ENCODE assay signal across 13 cellular contexts in genomic region chr15:52382647-52383046, GRCh38.
DNase-seq lines count a peak whose midpoint lies in the region; ATAC-seq, FAIRE-seq and TF ChIP-seq lines count a peak whose summit lies in the region.
"Had no signal": no experiment of that assay in that cellular context is flagged by ENCODE, and none has a peak within 500 bp of the region (broad histone marks: within the 10 kb centered on the region; RNA-seq: fewer than 3 reads in every experiment).

No MANE protein-coding gene starts in this region.

- intact Hi-C loops in PC-3 (cut with micrococcal nuclease) = no loop called here

- peak; percentile 21 for DNase-seq in GM20000 (ENCODE audit: low spot score)
- no peak for DNase-seq in PC-3
- no peak for DNase-seq in iPS-NIHi11 (ENCODE audit: low spot score)
- DNase-seq in NCI-H187 (lab: John Stamatoyannopoulos, UW) = no peak
- DNase-seq in middle frontal gyrus (ENCODE audit: extremely low spot score, low spot score) = no peak
- DNase-seq in HTR-8/SVneo (ENCODE audit: insufficient read length, low spot score) = no peak
- DNase-seq: AML-193; lower lobe of right lung; nephron progenitor cell; stimulated activated CD4-positive, alpha-beta T cell treated with anti-CD3 and anti-CD28 coated beads, Interleukin-2, amount 100 ng/mL, for 24 hours had no signal

- no peak overlapping the region for H3K9ac ChIP-seq in PC-3 (ENCODE audit: low read length)

- H3K9me3 ChIP-seq in PC-3 (ENCODE audit: low read length) = no peaks in the 10 kb centered on the region
- H3K9me3 ChIP-seq: lower lobe of right lung, right atrium auricular region had no signal

- ATAC-seq in GM18498 (IDR thresholded peaks at IDR 0.05; ENCODE audit: unreplicated experiment) (peak; percentile 20), HG02885 (IDR thresholded peaks at IDR 0.05; ENCODE audit: poor library complexity, unreplicated experiment) (peak; percentile 8), PC-3 (no peak)
- ATAC-seq: lower lobe of right lung had no signal

- H4K20me1 ChIP-seq in PC-3 (ENCODE audit: low read length) = no peaks in the 10 kb centered on the region

- no peaks in the 10 kb centered on the region for H3K9me2 ChIP-seq in PC-3 (replicated peaks; ENCODE audit: low read length)

- peaks cover 4% of the 10 kb centered on the region; the same call in 1 of the 2 replicates for H3K36me3 ChIP-seq in PC-3 (ENCODE audit: low read depth, low read length)

- H3K79me2 ChIP-seq in PC-3 (ENCODE audit: low read length) = no peaks in the 10 kb centered on the region

- H3K4me2 ChIP-seq in PC-3 (ENCODE audit: low read length) = no peak overlapping the region

- no peak overlapping the region for H2AFZ ChIP-seq in PC-3 (ENCODE audit: low read length)

- peaks cover 13% of the 10 kb centered on the region for H3K4me1 ChIP-seq in PC-3 (ENCODE audit: insufficient read depth, low read length)
- H3K4me1 ChIP-seq: lower lobe of right lung, right atrium auricular region had no signal

- no peaks in the 10 kb centered on the region for H3K27me3 ChIP-seq in PC-3 (ENCODE audit: low read length)
- H3K27me3 ChIP-seq: right atrium auricular region had no signal

- BruUV-seq in PC-3 (replicated peaks; lab: Mats Ljungman, UMichigan) = no TSS peak

- H3F3A ChIP-seq in PC-3 (ENCODE audit: low read length, unreplicated experiment) = no peaks in the 10 kb centered on the region

- no peak for FAIRE-seq in HTR-8/SVneo (lab: Jason Lieb, UNC)

- POLR2A ChIA-PET in PC-3 (lab: Charles Lee; ENCODE audit: unreplicated experiment) = no interaction called here

- CTCF ChIA-PET in PC-3 (lab: Charles Lee) = no interaction called here

- H3K27ac ChIP-seq in PC-3 (ENCODE audit: low read length) = peak overlapping the region; percentile 51
- H3K27ac ChIP-seq: lower lobe of right lung, right atrium auricular region had no signal

- no peak overlapping the region for H3K4me3 ChIP-seq in PC-3 (ENCODE audit: low read length)
- H3K4me3 ChIP-seq: lower lobe of right lung, right atrium auricular region had no signal

- TF ChIP-seq CTCF in GM20000 (IDR thresholded peaks at IDR 0.05; ENCODE audit: extremely low read depth, missing control alignments) (no peak), PC-3 (conservative IDR thresholded peaks at IDR 0.05; ENCODE audit: low read depth, low read length) (no peak)
